Comparison of ENCODE assay signal across 20 cellular contexts in the genomic region with DNA sequence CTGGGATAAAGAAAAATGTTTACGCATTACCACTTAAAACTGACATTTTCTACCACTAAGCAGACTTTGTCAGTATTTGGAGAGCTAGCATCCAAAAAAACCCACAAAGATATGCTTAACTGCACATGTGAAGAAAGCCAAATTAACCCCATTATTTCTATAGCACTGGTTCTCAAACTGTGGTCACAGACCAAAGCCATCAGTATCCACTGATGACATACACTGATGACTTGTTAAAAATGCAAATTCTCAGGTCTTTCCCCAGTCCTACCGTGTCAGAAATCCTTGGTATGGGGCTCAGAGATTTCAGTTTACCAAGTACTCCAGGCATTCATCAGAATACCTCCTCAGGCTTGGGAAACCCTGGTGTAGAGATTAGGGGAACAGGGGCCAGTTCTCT.
DNase-seq lines count a peak whose midpoint lies in the region; ATAC-seq and TF ChIP-seq lines count a peak whose summit lies in the region.
"Had no signal": no experiment of that assay in that cellular context is flagged by ENCODE, and none has a peak within 500 bp of the region (broad histone marks: within the 10 kb centered on the region; RNA-seq: fewer than 3 reads in every experiment).

No MANE protein-coding gene starts in this region.

- no peak for TF ChIP-seq EP300 in suprapubic skin (IDR thresholded peaks at IDR 0.05)

- intact Hi-C loops in CD8-positive, alpha-beta T cell (cut with DNase I, micrococcal nuclease): no loop called here

- peaks cover 7% of the 10 kb centered on the region for H3K4me1 Mint-ChIP-seq in CD8-positive, alpha-beta T cell (ENCODE audit: low read depth)

- POLR2A ChIA-PET in CD8-positive, alpha-beta T cell (lab: Charles Lee): no interaction called here

- H3K27ac Mint-ChIP-seq in CD8-positive, alpha-beta T cell: no peak overlapping the region
- H3K27ac Mint-ChIP-seq: H9 had no signal

- CTCF ChIA-PET in CD8-positive, alpha-beta T cell (lab: Charles Lee): no interaction called here

- H3K4me3 Mint-ChIP-seq in CD8-positive, alpha-beta T cell: no peak overlapping the region
- H3K4me3 Mint-ChIP-seq: H9 had no signal

- H3K9me3 Mint-ChIP-seq in CD8-positive, alpha-beta T cell: no peaks in the 10 kb centered on the region
- H3K9me3 Mint-ChIP-seq: H9 had no signal

- no peak overlapping the region for H3K9ac ChIP-seq in BLaER1 treated with 17β-estradiol and CSF1 and Interleukin-3, amounts not matched to agents 10 nM and 100 nM
- H3K9ac ChIP-seq: SK-N-SH had no signal

- no peaks in the 10 kb centered on the region for H4K20me1 ChIP-seq in BLaER1 treated with 17β-estradiol and CSF1 and Interleukin-3, amounts not matched to agents 10 nM and 100 nM

- peak overlapping the region in 9 of 11 experiments; percentile 11 to 60 (median 44); a peak in 15 of 22 replicates for H3K4me2 ChIP-seq in BLaER1 treated with 17β-estradiol and CSF1 and Interleukin-3, amounts not matched to agents 10 nM and 100 nM
- H3K4me2 ChIP-seq: SK-N-SH had no signal

- H3K27me3 Mint-ChIP-seq in CD8-positive, alpha-beta T cell (ENCODE audit: low read depth): no peaks in the 10 kb centered on the region

- H3K4me1 ChIP-seq in BLaER1 treated with 17β-estradiol and CSF1 and Interleukin-3, amounts not matched to agents 10 nM and 100 nM: peaks cover 0 to 17% (median 11%) of the 10 kb centered on the region in 10 experiments; a peak in 13 of 20 replicates
- no peaks in the 10 kb centered on the region for H3K4me1 ChIP-seq in CD8-positive, alpha-beta T cell (ENCODE audit: insufficient read depth, low read length)
- no peaks in the 10 kb centered on the region for H3K4me1 ChIP-seq in suprapubic skin

- no peaks in the 10 kb centered on the region for H3K27me3 ChIP-seq in BLaER1 treated with 17β-estradiol and CSF1 and Interleukin-3, amounts not matched to agents 10 nM and 100 nM
- no peaks in the 10 kb centered on the region for H3K27me3 ChIP-seq in CD8-positive, alpha-beta T cell (ENCODE audit: insufficient read depth, low read length)
- no peaks in the 10 kb centered on the region for H3K27me3 ChIP-seq in suprapubic skin

- DNase-seq in fibroblast of peridontal ligament (ENCODE audit: extremely low read depth) (peak; percentile 35), suprapubic skin (ENCODE audit: low spot score in 2 of 2) (no peak), NCI-H1048 (lab: John Stamatoyannopoulos, UW) (no peak)
- no peak for DNase-seq in CD8-positive, alpha-beta T cell
- DNase-seq: C1 segment of cervical spinal cord, COR-L47, DMS153, H9, MM.1S, NCI-H1105, NCI-H1694 treated with DMSO at 0.1 percent for 48 hours, NCI-H446, NCI-H69, SHP77, SK-N-SH, T-helper 1 cell had no signal

- 86% methylated on average over 2 of the region's 2 CpGs for WGBS in suprapubic skin

- no peak overlapping the region for H3K4me3 ChIP-seq in BLaER1 treated with 17β-estradiol and CSF1 and Interleukin-3, amounts not matched to agents 10 nM and 100 nM
- H3K4me3 ChIP-seq in CD8-positive, alpha-beta T cell (ENCODE audit: low read depth, low read length): no peak overlapping the region
- H3K4me3 ChIP-seq in suprapubic skin: no peak overlapping the region

- no peaks in the 10 kb centered on the region for H3K36me3 Mint-ChIP-seq in CD8-positive, alpha-beta T cell

- no peaks in the 10 kb centered on the region for H3K36me3 ChIP-seq in BLaER1 treated with 17β-estradiol and CSF1 and Interleukin-3, amounts not matched to agents 10 nM and 100 nM
- H3K36me3 ChIP-seq in CD8-positive, alpha-beta T cell (ENCODE audit: insufficient read depth, low read length): no peaks in the 10 kb centered on the region
- no peaks in the 10 kb centered on the region for H3K36me3 ChIP-seq in suprapubic skin

- ATAC-seq in GM19452 (IDR thresholded peaks at IDR 0.05; ENCODE audit: unreplicated experiment): peak; percentile 48
- peak; percentile 83 for ATAC-seq in HG03354 (IDR thresholded peaks at IDR 0.05; ENCODE audit: poor library complexity, severe bottlenecking, unreplicated experiment)
- ATAC-seq in CD8-positive, alpha-beta T cell: no peak
- no peak for ATAC-seq in HG02938 (IDR thresholded peaks at IDR 0.05; ENCODE audit: unreplicated experiment)

- no peak for TF ChIP-seq CTCF in CD8-positive, alpha-beta T cell (IDR thresholded peaks at IDR 0.05)
- TF ChIP-seq CTCF in suprapubic skin (IDR thresholded peaks at IDR 0.05): no peak

- H3K27ac ChIP-seq in BLaER1 treated with 17β-estradiol and CSF1 and Interleukin-3, amounts not matched to agents 10 nM and 100 nM: no peak overlapping the region
- H3K27ac ChIP-seq in CD8-positive, alpha-beta T cell (ENCODE audit: low read depth, low read length): no peak overlapping the region
- no peak overlapping the region for H3K27ac ChIP-seq in suprapubic skin

- TF ChIP-seq POLR2A in suprapubic skin (IDR thresholded peaks at IDR 0.05): no peak

- no peaks in the 10 kb centered on the region for H3K9me3 ChIP-seq in BLaER1 treated with 17β-estradiol and CSF1 and Interleukin-3, amounts not matched to agents 10 nM and 100 nM (replicated peaks in 1 of 11)
- no peaks in the 10 kb centered on the region for H3K9me3 ChIP-seq in CD8-positive, alpha-beta T cell (ENCODE audit: low read length)
- H3K9me3 ChIP-seq in suprapubic skin: no peaks in the 10 kb centered on the region
- H3K9me3 ChIP-seq: SK-N-SH had no signal

Comparison
In these comparisons a context has a peak if more than half of its experiments do, and no peak if none do; other contexts are left out.
1. ATAC-seq: peak in GM19452 (single experiment) and HG03354 (single experiment); none in CD8-positive, alpha-beta T cell (single experiment) and HG02938 (single experiment).